In genomic region chr17:409308-409847, GRCh38 we compare ENCODE assay signal across 1 cellular context.
TF ChIP-seq lines count a peak whose summit lies in the region.

No MANE protein-coding gene starts in this region.

TF ChIP-seq in HCT116, 20 proteins besides CTCF, POLR2A, EP300 and RAD21 (continued from another document):
- no peak for TF ChIP-seq FOSL1 (IDR thresholded peaks at IDR 0.05; ENCODE audit: low read depth)
- TF ChIP-seq EZH2phosphoT487 (IDR thresholded peaks at IDR 0.05; ENCODE audit: borderline replicate concordance): no peak
- TF ChIP-seq SRF (IDR thresholded peaks at IDR 0.05; ENCODE audit: low read depth): no peak
- TF ChIP-seq CEBPB (IDR thresholded peaks at IDR 0.05; ENCODE audit: low read depth): no peak
